ENCODE assay signal across 24 cellular contexts in genomic region chr2:241606186-241606585, GRCh38.
"Had no signal": no experiment of that assay in that cellular context is flagged by ENCODE, and none has a peak within 500 bp of the region (broad histone marks: within the 10 kb centered on the region; RNA-seq: fewer than 3 reads in every experiment).

No MANE protein-coding gene starts in this region.

- H3K27ac Mint-ChIP-seq: dendritic cell treated with granulocyte-macrophage colony-stimulating factor and Interleukin-4, amounts not matched to agents 40 ng/mL and 50 ng/mL, for 4 days; endodermal cell; memory B cell had no signal

- H3K9me3 Mint-ChIP-seq: dendritic cell treated with granulocyte-macrophage colony-stimulating factor and Interleukin-4, amounts not matched to agents 40 ng/mL and 50 ng/mL, for 4 days; endodermal cell; memory B cell had no signal

- H3K4me3 Mint-ChIP-seq: dendritic cell treated with granulocyte-macrophage colony-stimulating factor and Interleukin-4, amounts not matched to agents 40 ng/mL and 50 ng/mL, for 4 days; endodermal cell; memory B cell had no signal

- H3K27me3 Mint-ChIP-seq: memory B cell had no signal

- DNase-seq: colonic mucosa; cortex of kidney; effector memory CD4-positive, alpha-beta T cell; endodermal cell; erythroblast; esophagus squamous epithelium; foreskin fibroblast; foreskin melanocyte; gastrocnemius medialis; glutamatergic neuron; head of caudate nucleus; heart right ventricle; hippocampal formation; kidney; kidney glomerular epithelial cell; left colon; left ventricle myocardium inferior; mammary epithelial cell; mesendoderm; midbrain had no signal

- ATAC-seq: esophagus mucosa, gastrocnemius medialis, heart right ventricle, left colon, left lobe of liver had no signal
